Comparison of ENCODE assay signal across 10 cellular contexts in genomic region chr3:15634671-15635661, GRCh38. TPM values are rescaled to one million over a fixed set of nuclear protein-coding genes. Genes with fewer than 3 reads are reported as not detected.
DNase-seq lines count a peak whose midpoint lies in the region; ATAC-seq, FAIRE-seq and TF ChIP-seq lines count a peak whose summit lies in the region.
"Had no signal": no experiment of that assay in that cellular context is flagged by ENCODE, and none has a peak within 500 bp of the region (broad histone marks: within the 10 kb centered on the region; RNA-seq: fewer than 3 reads in every experiment).

No MANE protein-coding gene starts in this region.

- no peaks in the 10 kb centered on the region for H3K9me3 ChIP-seq in A549
- H3K9me3 ChIP-seq in esophagus muscularis mucosa: no peaks in the 10 kb centered on the region
- no peaks in the 10 kb centered on the region for H3K9me3 ChIP-seq in ovary

- peak overlapping the region; percentile 75 to 95 for H3K27ac ChIP-seq in A549
- peak overlapping the region; percentile 76 to 83 (median 77) for H3K27ac ChIP-seq in esophagus muscularis mucosa (replicated peaks in 1 of 4)
- H3K27ac ChIP-seq in ovary: peak overlapping the region; percentile 35 to 73

- no peak for ATAC-seq in A549
- no peak for ATAC-seq in HG02642 (IDR thresholded peaks at IDR 0.05; ENCODE audit: poor library complexity, unreplicated experiment)
- no peak for ATAC-seq in GM18511 (IDR thresholded peaks at IDR 0.05; ENCODE audit: unreplicated experiment)
- no peak for ATAC-seq in HG02870 (IDR thresholded peaks at IDR 0.05; ENCODE audit: unreplicated experiment)

- CTCF ChIA-PET in A549 (lab: Yijun Ruan, JAX): interaction anchor here (0.8 to 4.1 kb wide), 5 partner anchors 10 to 177 kb away, joined by 3 to 25 read pairs (median 5); partner anchors contain the start of genes BTD and HACL1

- TF ChIP-seq CTCF in A549 (IDR thresholded peaks at IDR 0.05) (no peak), esophagus muscularis mucosa (IDR thresholded peaks at IDR 0.05) (no peak), ovary (IDR thresholded peaks at IDR 0.05) (peak in 1 of 3 donors; percentile 2)

- peak overlapping the region; percentile 64 for H3K4me2 ChIP-seq in A549

- H3K36me3 ChIP-seq in esophagus muscularis mucosa (no peaks in the 10 kb centered on the region), ovary (no peaks in the 10 kb centered on the region)

- TF ChIP-seq EP300 in A549 (IDR thresholded peaks at IDR 0.05) (no peak), esophagus muscularis mucosa (IDR thresholded peaks at IDR 0.05) (no peak), ovary (IDR thresholded peaks at IDR 0.05) (no peak)

- H3K4me1 ChIP-seq in A549 (peaks cover 91% of the 10 kb centered on the region), esophagus muscularis mucosa (peaks cover 26 to 84% (median 67%) of the 10 kb centered on the region in 4 donors), ovary (ENCODE audit: insufficient read depth) (peaks cover 18% of the 10 kb centered on the region)

- DNase-seq in A549 (ENCODE audit: low read depth in 1 of 2, low spot score in 1 of 2) (no peak), M059J (ENCODE audit: low read depth) (peak; percentile 83), esophagus muscularis mucosa (ENCODE audit: extremely low spot score) (no peak), ovary (peak in 4 of 5 donors; percentile 53 to 69 (median 58)), NCI-H2107 treated with DMSO at 0.1 percent for 48 hours (lab: John Stamatoyannopoulos, UW; ENCODE audit: unreplicated experiment) (no peak)
- DNase-seq: activated T-cell treated with anti-CD3 and anti-CD28 coated beads, Interleukin-2, amount 50 U/mL, for 4 hours; DMS153 had no signal

- POLR2A ChIA-PET in A549 (lab: Yijun Ruan, JAX): interaction anchor here (2.2 kb wide), 1 partner anchor 162 kb away, joined by 9 read pairs; the partner anchor contains the start of gene ANKRD28

- no peaks in the 10 kb centered on the region for H3K27me3 ChIP-seq in esophagus muscularis mucosa
- H3K27me3 ChIP-seq in ovary: no peaks in the 10 kb centered on the region

- WGBS in A549 (ENCODE audit: missing lambda C conversion rate): 91% methylated on average over 15 of the region's 15 CpGs
- WGBS in esophagus muscularis mucosa: 35% methylated on average over 14 of the region's 15 CpGs
- 11 to 15% (median 15%) methylated on average over 15 of the region's 15 CpGs for WGBS in ovary, 3 donors

- FAIRE-seq in A549 (lab: Jason Lieb, UNC): no peak

- H3K4me3 ChIP-seq in A549 (no peak overlapping the region), esophagus muscularis mucosa (peak overlapping the region in 2 of 4 donors; percentile 7 to 15), ovary (no peak overlapping the region)

- no peak for TF ChIP-seq POLR2A in A549 (IDR thresholded peaks at IDR 0.05; ENCODE audit: low read length)
- no peak for TF ChIP-seq POLR2A in esophagus muscularis mucosa (IDR thresholded peaks at IDR 0.05; ENCODE audit: low read depth)
- TF ChIP-seq POLR2A in ovary (IDR thresholded peaks at IDR 0.05): no peak

- intact Hi-C loops in esophagus muscularis mucosa (cut with DNase I): loop anchor here (10.0 kb wide), 1 partner anchor 610 kb away; no protein-coding TSS in a partner anchor
- intact Hi-C loops in ovary (cut with DNase I): loop anchor here in 3 of 4 donors (5.0 to 10.0 kb wide), 5 partner anchors 160 to 610 kb away; partner anchors contain the start of gene ANKRD28 (in 1 of the 3)

- no peak for TF ChIP-seq RAD21 in A549 (conservative IDR thresholded peaks at IDR 0.05 in 1 of 2, IDR thresholded peaks at IDR 0.05 in 1 of 2)

TF ChIP-seq in A549, 52 proteins besides CTCF, POLR2A, EP300 and RAD21:
- TF ChIP-seq, protein P1, sequence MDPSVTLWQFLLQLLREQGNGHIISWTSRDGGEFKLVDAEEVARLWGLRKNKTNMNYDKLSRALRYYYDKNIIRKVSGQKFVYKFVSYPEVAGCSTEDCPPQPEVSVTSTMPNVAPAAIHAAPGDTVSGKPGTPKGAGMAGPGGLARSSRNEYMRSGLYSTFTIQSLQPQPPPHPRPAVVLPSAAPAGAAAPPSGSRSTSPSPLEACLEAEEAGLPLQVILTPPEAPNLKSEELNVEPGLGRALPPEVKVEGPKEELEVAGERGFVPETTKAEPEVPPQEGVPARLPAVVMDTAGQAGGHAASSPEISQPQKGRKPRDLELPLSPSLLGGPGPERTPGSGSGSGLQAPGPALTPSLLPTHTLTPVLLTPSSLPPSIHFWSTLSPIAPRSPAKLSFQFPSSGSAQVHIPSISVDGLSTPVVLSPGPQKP (IDR thresholded peaks at IDR 0.05; ENCODE audit: low read depth, low read length): no peak
- TF ChIP-seq MAFK (IDR thresholded peaks at IDR 0.05; ENCODE audit: partially characterized antibody): peak; percentile 78

RNA-seq across cellular contexts. Expression of gene BTD, which starts 33.4 kb away (rescaled TPM):
- 17.8 and 23.7 TPM in 2 replicates for polyA plus RNA-seq in A549 (2011; rRNA removed)
- polyA plus RNA-seq in A549 (2012; cell fraction: cytosol; rRNA removed): 12.0 and 12.6 TPM in 2 replicates
- polyA plus RNA-seq in A549 (2012; cell fraction: nucleus; rRNA removed): 16.0 and 19.0 TPM in 2 replicates
- polyA plus RNA-seq in A549 (2017; fragmentation: RNase III; extraction: RNeasy Plus Mini Kit Qiagen cat#74134 plus additional on column Dnase treatment): 13.4 to 17.6 TPM (median 16.5 TPM) in 3 replicates
- polyA minus RNA-seq in A549 (2011; rRNA and poly(A)+ RNA removed): 26.1 and 30.0 TPM in 2 replicates
- total RNA-seq in M059J (2014; rRNA removed; shearing (Covaris generic)): 24.2 and 34.6 TPM in 2 replicates
- total RNA-seq in esophagus muscularis mucosa: 10 to 100 TPM; 38.5 to 65.2 (median 41.6) TPM
- 10 to 100 TPM; 19.8 to 40.3 (median 30.2) TPM for total RNA-seq in ovary
- polyA plus RNA-seq in ovary: 10 to 100 TPM; 24.5 to 44.1 TPM

RNA-seq across cellular contexts. Expression of gene HACL1, which starts 33.6 kb away (rescaled TPM):
- polyA plus RNA-seq in A549 (2011; rRNA removed): 51.0 and 69.0 TPM in 2 replicates
- polyA plus RNA-seq in A549 (2012; cell fraction: cytosol; rRNA removed): 28.4 and 29.5 TPM in 2 replicates
- polyA plus RNA-seq in A549 (2012; cell fraction: nucleus; rRNA removed): 23.1 and 32.1 TPM in 2 replicates
- polyA plus RNA-seq in A549 (2017; fragmentation: RNase III; extraction: RNeasy Plus Mini Kit Qiagen cat#74134 plus additional on column Dnase treatment): 24.3 to 26.5 TPM (median 26.3 TPM) in 3 replicates
- polyA minus RNA-seq in A549 (2011; rRNA and poly(A)+ RNA removed): 45.8 and 68.3 TPM in 2 replicates
- total RNA-seq in M059J (2014; rRNA removed; shearing (Covaris generic)): 19.5 and 23.6 TPM in 2 replicates
- 10 to 100 TPM; 19.3 to 27.0 (median 22.0) TPM for total RNA-seq in esophagus muscularis mucosa
- total RNA-seq in ovary: 10 to 100 TPM; 11.3 to 22.7 (median 19.7) TPM
- 10 to 100 TPM; 13.4 to 15.1 TPM for polyA plus RNA-seq in ovary

Comparison
In these comparisons a context has a peak if more than half of its experiments do, and no peak if none do; other contexts are left out.
1. DNase-seq: peak in M059J (single experiment) and ovary (4 of 5); none in A549 (0 of 2), esophagus muscularis mucosa (single experiment) and NCI-H2107 treated with DMSO at 0.1 percent for 48 hours (single experiment).
2. Peak in every context shown above with its lines, with median percentiles within 50 percentile points of each other: H3K27ac ChIP-seq.